ENCODE assay signal across 1 cellular context in genomic region chr12:121792607-121793500, GRCh38.
TF ChIP-seq lines count a peak whose summit lies in the region.

No MANE protein-coding gene starts in this region.

TF ChIP-seq in HepG2, 621 proteins besides CTCF, POLR2A, EP300 and RAD21 (continued from another document and continues in another):
- TF ChIP-seq ZXDC (CRISPR knock-in tag; IDR thresholded peaks at IDR 0.05) = no peak
- no peak for TF ChIP-seq ZNF256 (CRISPR knock-in tag; conservative IDR thresholded peaks at IDR 0.05)
- TF ChIP-seq ZNF354B (CRISPR knock-in tag; IDR thresholded peaks at IDR 0.05) = no peak
- TF ChIP-seq HOXA9 (CRISPR knock-in tag; IDR thresholded peaks at IDR 0.05; ENCODE audit: borderline replicate concordance) = no peak
- TF ChIP-seq CREBL2 (CRISPR knock-in tag; IDR thresholded peaks at IDR 0.05; ENCODE audit: borderline replicate concordance) = no peak
- no peak for TF ChIP-seq MAF1 (CRISPR knock-in tag; IDR thresholded peaks at IDR 0.05; ENCODE audit: borderline replicate concordance)
- TF ChIP-seq JUND (CRISPR knock-in tag; IDR thresholded peaks at IDR 0.05) = no peak
- no peak for TF ChIP-seq MIXL1 (CRISPR knock-in tag; IDR thresholded peaks at IDR 0.05)
- TF ChIP-seq JARID2 (CRISPR knock-in tag; IDR thresholded peaks at IDR 0.05; ENCODE audit: insufficient replicate concordance) = no peak
- TF ChIP-seq EEA1 (CRISPR knock-in tag; IDR thresholded peaks at IDR 0.05; ENCODE audit: borderline replicate concordance) = no peak
- 0 out of 2 replicates have a peak, but pooled peaks have one; percentile 31 for TF ChIP-seq ZBTB21 (CRISPR knock-in tag; IDR thresholded peaks at IDR 0.05)
- TF ChIP-seq ZNF382 (CRISPR knock-in tag; IDR thresholded peaks at IDR 0.05; ENCODE audit: borderline replicate concordance) = no peak
- TF ChIP-seq ZBTB10 (CRISPR knock-in tag; IDR thresholded peaks at IDR 0.05; ENCODE audit: borderline replicate concordance) = peak; percentile 9; the same call in 1 of the 2 replicates
- no peak for TF ChIP-seq ZNF781 (CRISPR knock-in tag; IDR thresholded peaks at IDR 0.05; ENCODE audit: borderline replicate concordance, not compliant biosample characterization)
- TF ChIP-seq ZNF761 (CRISPR knock-in tag; conservative IDR thresholded peaks at IDR 0.05) = peak; percentile 3; the same call in 1 of the 2 replicates
- TF ChIP-seq ZNF589 (CRISPR knock-in tag; conservative IDR thresholded peaks at IDR 0.05) = no peak
- 0 out of 2 replicates have a peak, but pooled peaks have one; percentile 8 for TF ChIP-seq ARNT2 (CRISPR knock-in tag; IDR thresholded peaks at IDR 0.05; ENCODE audit: low read depth)
- TF ChIP-seq TEF (CRISPR knock-in tag; IDR thresholded peaks at IDR 0.05) = no peak
- TF ChIP-seq HNRNPL (IDR thresholded peaks at IDR 0.05; ENCODE audit: low read depth, low read length) = no peak
- no peak for TF ChIP-seq ZNF773 (CRISPR knock-in tag; IDR thresholded peaks at IDR 0.05; ENCODE audit: borderline replicate concordance)
- TF ChIP-seq ZNF451 (CRISPR knock-in tag; IDR thresholded peaks at IDR 0.05) = peak; percentile 54; the same call in 1 of the 2 replicates
- peak; percentile 66; the same call in 1 of the 2 replicates for TF ChIP-seq ZNF414 (CRISPR knock-in tag; IDR thresholded peaks at IDR 0.05)
- peak; percentile 20 for TF ChIP-seq MTA1 (CRISPR knock-in tag; IDR thresholded peaks at IDR 0.05; ENCODE audit: borderline replicate concordance)
- TF ChIP-seq IRF1 (CRISPR knock-in tag; IDR thresholded peaks at IDR 0.05; ENCODE audit: low read depth) = 0 out of 2 replicates have a peak, but pooled peaks have one; percentile 29
- TF ChIP-seq TBL1XR1 (IDR thresholded peaks at IDR 0.05; ENCODE audit: borderline replicate concordance, low read length, partially characterized antibody) = no peak
- TF ChIP-seq ZNF552 (CRISPR knock-in tag; IDR thresholded peaks at IDR 0.05; ENCODE audit: borderline replicate concordance) = peak; percentile 8; the same call in 1 of the 2 replicates
- TF ChIP-seq HDAC6 (IDR thresholded peaks at IDR 0.05; ENCODE audit: low read depth, low read length) = no peak
- no peak for TF ChIP-seq PRMT3 (CRISPR knock-in tag; IDR thresholded peaks at IDR 0.05; ENCODE audit: borderline replicate concordance, low read depth)
- 0 out of 2 replicates have a peak, but pooled peaks have one; percentile 14 for TF ChIP-seq HES4 (CRISPR knock-in tag; IDR thresholded peaks at IDR 0.05; ENCODE audit: borderline replicate concordance)
- TF ChIP-seq MLX (CRISPR knock-in tag; IDR thresholded peaks at IDR 0.05) = no peak
- TF ChIP-seq REXO4 (CRISPR knock-in tag; IDR thresholded peaks at IDR 0.05; ENCODE audit: borderline replicate concordance) = no peak
- peak; percentile 73 for TF ChIP-seq UBTF (CRISPR knock-in tag; IDR thresholded peaks at IDR 0.05)
- no peak for TF ChIP-seq GATA4 (IDR thresholded peaks at IDR 0.05; ENCODE audit: borderline replicate concordance, low read depth)
- TF ChIP-seq RBAK (CRISPR knock-in tag; IDR thresholded peaks at IDR 0.05) = no peak
- TF ChIP-seq ETV5 (CRISPR knock-in tag; IDR thresholded peaks at IDR 0.05; ENCODE audit: borderline replicate concordance) = no peak; the same call in 1 of the 2 replicates
- no peak for TF ChIP-seq ZNF251 (CRISPR knock-in tag; IDR thresholded peaks at IDR 0.05)
- TF ChIP-seq ZNF639 (CRISPR knock-in tag; conservative IDR thresholded peaks at IDR 0.05) = no peak
- no peak for TF ChIP-seq MBD4 (IDR thresholded peaks at IDR 0.05; ENCODE audit: borderline replicate concordance, low read length)
- no peak for TF ChIP-seq ZNF484 (CRISPR knock-in tag; IDR thresholded peaks at IDR 0.05; ENCODE audit: borderline replicate concordance, low read depth)
- peak; percentile 51; the same call in 1 of the 2 replicates for TF ChIP-seq HNF1B (CRISPR knock-in tag; IDR thresholded peaks at IDR 0.05)
- no peak; the same call in 1 of the 2 replicates for TF ChIP-seq KDM5B (CRISPR knock-in tag; IDR thresholded peaks at IDR 0.05; ENCODE audit: borderline replicate concordance)
- no peak for TF ChIP-seq PITX1 (CRISPR knock-in tag; IDR thresholded peaks at IDR 0.05)
- peak; percentile 29; the same call in 1 of the 2 replicates for TF ChIP-seq SP5 (CRISPR knock-in tag; IDR thresholded peaks at IDR 0.05; ENCODE audit: borderline replicate concordance, low read depth)
- 0 out of 2 replicates have a peak, but pooled peaks have one; percentile 40 for TF ChIP-seq ZNF234 (CRISPR knock-in tag; conservative IDR thresholded peaks at IDR 0.05)
- TF ChIP-seq ZIK1 (CRISPR knock-in tag; IDR thresholded peaks at IDR 0.05; ENCODE audit: borderline replicate concordance, low read depth) = no peak
- TF ChIP-seq TP53 (CRISPR knock-in tag; conservative IDR thresholded peaks at IDR 0.05) = no peak
